In the genomic region with DNA sequence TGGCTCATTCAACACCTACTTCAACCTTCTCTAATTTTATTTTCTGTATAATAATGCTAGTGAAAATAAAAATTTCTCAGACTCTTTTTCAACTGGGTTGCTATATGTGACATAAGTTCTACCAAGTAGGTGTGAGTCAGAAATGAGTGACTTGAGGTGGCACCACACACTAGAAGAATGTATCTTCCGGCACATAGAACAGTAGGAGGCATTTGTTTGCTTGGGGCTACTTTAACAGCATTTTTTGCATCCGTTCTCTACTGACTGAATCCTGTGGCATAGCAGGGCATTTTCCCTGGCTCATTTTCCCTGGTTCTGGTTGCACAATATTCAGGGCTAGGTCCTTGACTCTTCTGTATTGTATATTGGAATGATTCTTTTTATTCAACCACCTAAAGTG, we compare ENCODE assay signal across 16 cellular contexts.
DNase-seq lines count a peak whose midpoint lies in the region.
"Had no signal": no experiment of that assay in that cellular context is flagged by ENCODE, and none has a peak within 500 bp of the region (broad histone marks: within the 10 kb centered on the region; RNA-seq: fewer than 3 reads in every experiment).

No MANE protein-coding gene starts in this region.

- no peak overlapping the region for H2BK120ac ChIP-seq in mesendoderm (ENCODE audit: low read depth, low read length)

- H3K18ac ChIP-seq in mesendoderm (ENCODE audit: low read length): no peak overlapping the region

- H4K5ac ChIP-seq in mesendoderm (ENCODE audit: low read length): no peak overlapping the region

- in situ Hi-C loops in GM23248 (cut with MboI): no loop called here

- no peaks in the 10 kb centered on the region for H3K9me2 ChIP-seq in GM23248 (ENCODE audit: insufficient read depth)

- H3K4me2 ChIP-seq in GM23248 (ENCODE audit: unreplicated experiment) (no peak overlapping the region), mesendoderm (ENCODE audit: low read length) (no peak overlapping the region)
- H3K4me2 ChIP-seq: BLaER1 treated with 17β-estradiol and CSF1 and Interleukin-3, amounts not matched to agents 10 nM and 100 nM had no signal

- H3K4me3 ChIP-seq in GM23248 (no peak overlapping the region), mesendoderm (ENCODE audit: low read length) (no peak overlapping the region)
- H3K4me3 ChIP-seq: BLaER1 treated with 17β-estradiol and CSF1 and Interleukin-3, amounts not matched to agents 10 nM and 100 nM; GM12878; K562 had no signal

- no peak overlapping the region for H2AFZ ChIP-seq in GM23248

- H4K20me1 ChIP-seq in GM23248 (ENCODE audit: insufficient read depth): no peaks in the 10 kb centered on the region
- H4K20me1 ChIP-seq: BLaER1 treated with 17β-estradiol and CSF1 and Interleukin-3, amounts not matched to agents 10 nM and 100 nM had no signal

- H3K23ac ChIP-seq in mesendoderm (ENCODE audit: low read length): no peak overlapping the region

- no peaks in the 10 kb centered on the region for H3K36me3 ChIP-seq in GM23248 (ENCODE audit: low read depth)
- H3K36me3 ChIP-seq in mesendoderm (ENCODE audit: control insufficient read depth, insufficient read depth, low read length): no peaks in the 10 kb centered on the region
- H3K36me3 ChIP-seq: BLaER1 treated with 17β-estradiol and CSF1 and Interleukin-3, amounts not matched to agents 10 nM and 100 nM had no signal

- H3K79me2 ChIP-seq in GM23248 (ENCODE audit: insufficient read depth) (no peaks in the 10 kb centered on the region), mesendoderm (ENCODE audit: control insufficient read depth, insufficient read depth, low read length) (no peaks in the 10 kb centered on the region)

- peaks cover 11% of the 10 kb centered on the region; the same call in 1 of the 2 replicates for H3K4me1 ChIP-seq in GM23248 (ENCODE audit: insufficient read depth)
- H3K4me1 ChIP-seq in mesendoderm (ENCODE audit: control insufficient read depth, low read depth, low read length): no peaks in the 10 kb centered on the region
- H3K4me1 ChIP-seq: BLaER1 treated with 17β-estradiol and CSF1 and Interleukin-3, amounts not matched to agents 10 nM and 100 nM had no signal

- H4K8ac ChIP-seq in mesendoderm (ENCODE audit: low read depth, low read length): no peak overlapping the region

- H3K27ac ChIP-seq in GM23248 (no peak overlapping the region), mesendoderm (ENCODE audit: low read depth, low read length) (no peak overlapping the region)
- H3K27ac ChIP-seq: BLaER1 treated with 17β-estradiol and CSF1 and Interleukin-3, amounts not matched to agents 10 nM and 100 nM had no signal

- H3K27me3 ChIP-seq in GM23248 (replicated peaks; ENCODE audit: insufficient read depth) (no peaks in the 10 kb centered on the region), mesendoderm (ENCODE audit: insufficient read depth, low read length, poor library complexity) (no peaks in the 10 kb centered on the region)
- H3K27me3 ChIP-seq: BLaER1 treated with 17β-estradiol and CSF1 and Interleukin-3, amounts not matched to agents 10 nM and 100 nM had no signal

- no peaks in the 10 kb centered on the region for H3K9me3 ChIP-seq in GM23248 (ENCODE audit: low read depth)

- H3F3A ChIP-seq in GM23248 (ENCODE audit: insufficient read depth): no peaks in the 10 kb centered on the region

- H3K79me1 ChIP-seq in mesendoderm (ENCODE audit: low read length): no peaks in the 10 kb centered on the region

- H3K4ac ChIP-seq in mesendoderm (ENCODE audit: low read depth, low read length): no peak overlapping the region

- H2AK5ac ChIP-seq in mesendoderm (ENCODE audit: low read length): no peak overlapping the region

- no peak overlapping the region for H3K9ac ChIP-seq in GM23248
- no peak overlapping the region for H3K9ac ChIP-seq in mesendoderm (ENCODE audit: low read length)
- H3K9ac ChIP-seq: BLaER1 treated with 17β-estradiol and CSF1 and Interleukin-3, amounts not matched to agents 10 nM and 100 nM had no signal

- no peak overlapping the region for H2BK15ac ChIP-seq in mesendoderm (replicated peaks; ENCODE audit: low read depth)

- no peak overlapping the region for H2BK5ac ChIP-seq in mesendoderm (ENCODE audit: low read length)

- DNase-seq in GM23248 (peak; percentile 7), M059J (ENCODE audit: low read depth) (peak; percentile 47), amniotic epithelial cell (ENCODE audit: low read depth) (peak; percentile 47), mesendoderm (peak; percentile 14), NCI-H2107 (lab: John Stamatoyannopoulos, UW) (no peak), NCI-H345 (lab: John Stamatoyannopoulos, UW) (no peak), hepatic stellate cell (ENCODE audit: low spot score) (no peak), NCI-H146 treated with DMSO at 0.1 percent for 48 hours (lab: John Stamatoyannopoulos, UW; ENCODE audit: unreplicated experiment) (no peak)
- DNase-seq: 8988T; Calu3; CD8-positive, alpha-beta T cell; DMS79 treated with DMSO at 0.1 percent for 48 hours; HCEC 1CT had no signal

- 79 to 96% methylated on average over 2 of the region's 2 CpGs for WGBS in GM23248 (ENCODE audit: low coverage in 1 of 2, low lambda C conversion rate in 2 of 2, missing lambda C conversion rate in 2 of 2), 2 experiments
- no CpG with 5 or more reads among the region's 2 CpGs for WGBS in mesendoderm (ENCODE audit: extremely low coverage, insufficient coverage, low lambda C conversion rate)

- H3K56ac ChIP-seq in mesendoderm (ENCODE audit: low read length): no peak overlapping the region

Comparison
In these comparisons a context has a peak if more than half of its experiments do, and no peak if none do; other contexts are left out.
1. DNase-seq: peak in GM23248 (single experiment), M059J (single experiment), amniotic epithelial cell (single experiment) and mesendoderm (single experiment); none in NCI-H2107 (single experiment), NCI-H345 (single experiment), hepatic stellate cell (single experiment) and NCI-H146 treated with DMSO at 0.1 percent for 48 hours (single experiment).